18 cellular contexts compared by ENCODE assay signal in the genomic region with DNA sequence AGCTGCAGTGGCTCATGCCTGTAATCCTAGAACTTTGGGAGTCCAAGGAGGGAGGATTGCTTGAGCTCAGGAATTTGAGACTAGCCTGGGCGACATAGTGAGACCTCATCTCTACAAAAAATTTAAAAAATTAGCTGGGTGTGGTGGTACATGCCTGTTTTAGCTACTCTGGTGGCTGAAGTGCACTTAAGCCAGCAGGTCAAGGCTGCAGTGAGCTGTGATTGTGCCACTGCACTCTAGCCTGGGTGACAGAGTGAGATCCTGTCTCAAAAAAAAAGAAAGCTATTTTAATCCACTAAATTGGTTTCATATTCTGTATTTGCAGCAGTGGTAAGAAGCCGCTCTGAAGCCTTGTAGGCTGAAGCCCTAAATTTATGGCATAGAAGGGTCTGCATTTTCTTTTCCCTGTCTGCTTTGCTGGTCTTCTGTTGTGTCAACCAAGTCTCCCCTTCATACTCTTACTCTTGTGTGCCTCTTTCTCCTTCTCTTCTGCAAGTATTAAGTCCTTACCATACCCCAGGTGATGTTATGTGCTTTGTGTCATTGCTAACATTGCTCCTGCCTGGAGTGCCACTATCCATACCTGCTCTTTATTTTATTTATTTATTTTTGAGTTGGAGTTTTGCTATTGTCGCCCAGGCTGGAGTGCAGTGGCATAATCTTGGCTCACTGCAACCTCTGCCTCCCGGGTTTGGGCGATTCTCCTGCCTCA.
"Had no signal": no experiment of that assay in that cellular context is flagged by ENCODE, and none has a peak within 500 bp of the region (broad histone marks: within the 10 kb centered on the region; RNA-seq: fewer than 3 reads in every experiment).

No MANE protein-coding gene starts in this region.

- ATAC-seq: gastroesophageal sphincter; left lobe of liver; mucosa of descending colon; natural killer cell treated with Interleukin-12 subunit alpha and Interleukin-12 subunit beta and Interleukin-15 and Interleukin-18, amount 100 ng/mL, for 72 hours had no signal

- H3K27ac Mint-ChIP-seq: dendritic cell treated with granulocyte-macrophage colony-stimulating factor and Interleukin-4, amounts not matched to agents 40 ng/mL and 50 ng/mL, for 4 days; natural killer cell treated with Interleukin-12 subunit alpha and Interleukin-12 subunit beta and Interleukin-15 and Interleukin-18, amount 100 ng/mL, for 72 hours; neural progenitor cell had no signal

- H3K9ac ChIP-seq: neural progenitor cell had no signal

- H3K4me1 Mint-ChIP-seq: neural progenitor cell had no signal

- DNase-seq: esophagus squamous epithelium; foreskin fibroblast; glutamatergic neuron; islet precursor cell; mesendoderm; mucosa of descending colon; nucleus accumbens; sigmoid colon; small intestine; stimulated activated CD4-positive, alpha-beta T cell treated with anti-CD3 and anti-CD28 coated beads, Interleukin-12 subunit alpha, Interleukin-12 subunit beta, amount 100 ng/mL, for 4 hours; stimulated activated naive CD4-positive, alpha-beta T cell treated with Interleukin-2 at 50 U/mL for 16 hours had no signal

- H3K27me3 ChIP-seq: cardiac muscle cell, esophagus squamous epithelium, gastroesophageal sphincter, neural progenitor cell, sigmoid colon had no signal

- H3K27me3 Mint-ChIP-seq: dendritic cell treated with granulocyte-macrophage colony-stimulating factor and Interleukin-4, amounts not matched to agents 40 ng/mL and 50 ng/mL, for 4 days; natural killer cell treated with Interleukin-12 subunit alpha and Interleukin-12 subunit beta and Interleukin-15 and Interleukin-18, amount 100 ng/mL, for 72 hours had no signal

- H3K36me3 Mint-ChIP-seq: natural killer cell treated with Interleukin-12 subunit alpha and Interleukin-12 subunit beta and Interleukin-15 and Interleukin-18, amount 100 ng/mL, for 72 hours; neural progenitor cell had no signal

- H3K4me1 ChIP-seq: esophagus squamous epithelium, gastroesophageal sphincter, neural progenitor cell, sigmoid colon had no signal

- H3K9me3 ChIP-seq: esophagus squamous epithelium, gastroesophageal sphincter, mucosa of descending colon, sigmoid colon had no signal

- H3K9me3 Mint-ChIP-seq: dendritic cell treated with granulocyte-macrophage colony-stimulating factor and Interleukin-4, amounts not matched to agents 40 ng/mL and 50 ng/mL, for 4 days; natural killer cell treated with Interleukin-12 subunit alpha and Interleukin-12 subunit beta and Interleukin-15 and Interleukin-18, amount 100 ng/mL, for 72 hours; neural progenitor cell had no signal

- H3K4me3 ChIP-seq: cardiac muscle cell, esophagus squamous epithelium, gastroesophageal sphincter, mucosa of descending colon, neural progenitor cell, sigmoid colon had no signal

- H3K27ac ChIP-seq: cardiac muscle cell, esophagus squamous epithelium, gastroesophageal sphincter, neural progenitor cell, sigmoid colon had no signal

- H3K4me2 ChIP-seq: neural progenitor cell had no signal

- FAIRE-seq: colon, small intestine had no signal

- H3K4me3 Mint-ChIP-seq: dendritic cell treated with granulocyte-macrophage colony-stimulating factor and Interleukin-4, amounts not matched to agents 40 ng/mL and 50 ng/mL, for 4 days; natural killer cell treated with Interleukin-12 subunit alpha and Interleukin-12 subunit beta and Interleukin-15 and Interleukin-18, amount 100 ng/mL, for 72 hours; neural progenitor cell had no signal

- H2AFZ ChIP-seq: neural progenitor cell had no signal
